In genomic region chr9:126606483-126606870, GRCh38 we compare ENCODE assay signal across 33 cellular contexts. TPM values are rescaled to one million over a fixed set of nuclear protein-coding genes. Genes with fewer than 3 reads are reported as not detected.
"Had no signal": no experiment of that assay in that cellular context is flagged by ENCODE, and none has a peak within 500 bp of the region (broad histone marks: within the 10 kb centered on the region; RNA-seq: fewer than 3 reads in every experiment).

No MANE protein-coding gene starts in this region.

- H3K9me3 Mint-ChIP-seq: activated CD4-positive, alpha-beta T cell treated with anti-CD3 and anti-CD28 coated beads, Interleukin-2, amount 10 ng/mL, durations not matched to agents 24 days and 14 days; activated CD8-positive, alpha-beta T cell treated with anti-CD3 and anti-CD28 coated beads for 36 hours; activated naive CD4-positive, alpha-beta T cell treated with anti-CD3 and anti-CD28 coated beads, Interleukin-2, amount 50 U/mL, for 24 hours; activated naive CD8-positive, alpha-beta T cell treated with anti-CD3 and anti-CD28 coated beads, Interleukin-2, amount 10 ng/mL, durations not matched to agents 7 days and 5 days; activated T-cell treated with anti-CD3 and anti-CD28 coated beads, Interleukin-2, amount 50 U/mL, for 24 hours; activated T-helper 2 cell treated with anti-CD3 and anti-CD28 coated beads, Interferon-gamma antibody, Interleukin-2, Interleukin-4, amounts not matched to agents 10 μg/mL and 5 μg/mL and 100 μg/mL, durations not matched to agents 14 hours and 24 hours and 36 hours had no signal

- H3K27ac ChIP-seq: body of pancreas, KMS-11, WERI-Rb-1 had no signal

- H3K9me3 ChIP-seq: body of pancreas had no signal

- DNase-seq: activated CD4-positive, alpha-beta T cell treated with anti-CD3 and anti-CD28 coated beads, Interleukin-2, amount 10 ng/mL, durations not matched to agents 24 days and 14 days; activated CD4-positive, alpha-beta T cell treated with anti-CD3 and anti-CD28 coated beads, Interleukin-2, amount 50 U/mL, for 4 hours; activated CD4-positive, CD25-positive, alpha-beta regulatory T cell; activated CD8-positive, alpha-beta T cell treated with anti-CD3 and anti-CD28 coated beads for 36 hours; activated gamma-delta T cell; activated naive CD4-positive, alpha-beta T cell treated with Interleukin-2 at 50 U/mL for 16 hours; activated naive CD8-positive, alpha-beta T cell treated with anti-CD3 and anti-CD28 coated beads, Interleukin-2, amount 10 ng/mL, durations not matched to agents 7 days and 5 days; activated T-cell treated with anti-CD3 and anti-CD28 coated beads, Interleukin-2, amount 50 U/mL, for 24 hours; body of pancreas; caudate nucleus; cerebellar nuclear complex; MM.1S; MV-4-11; NCI-H1092; NCI-H1436 treated with DMSO at 0.1 percent for 48 hours; NCI-H1694 treated with DMSO at 0.1 percent for 48 hours; NCI-H2029 treated with DMSO at 0.1 percent for 48 hours; NCI-H2171 treated with DMSO at 0.1 percent for 48 hours; NCI-H2227 treated with DMSO at 0.1 percent for 48 hours; NCI-H446 treated with DMSO at 0.1 percent for 48 hours; NCI-H524 treated with DMSO at 0.1 percent for 48 hours; SHP77; T1000; WERI-Rb-1 had no signal

- H3K36me3 Mint-ChIP-seq: activated naive CD4-positive, alpha-beta T cell treated with anti-CD3 and anti-CD28 coated beads, Interleukin-2, amount 50 U/mL, for 24 hours; activated naive CD8-positive, alpha-beta T cell treated with anti-CD3 and anti-CD28 coated beads, Interleukin-2, amount 10 ng/mL, durations not matched to agents 7 days and 5 days had no signal

- H3K4me2 ChIP-seq: KMS-11 had no signal

- H3K36me3 ChIP-seq: WERI-Rb-1 had no signal

- H3K4me3 Mint-ChIP-seq: activated CD4-positive, alpha-beta T cell treated with anti-CD3 and anti-CD28 coated beads, Interleukin-2, amount 10 ng/mL, durations not matched to agents 24 days and 14 days; activated CD8-positive, alpha-beta T cell treated with anti-CD3 and anti-CD28 coated beads for 36 hours; activated naive CD4-positive, alpha-beta T cell treated with anti-CD3 and anti-CD28 coated beads, Interleukin-2, amount 50 U/mL, for 24 hours; activated naive CD8-positive, alpha-beta T cell treated with anti-CD3 and anti-CD28 coated beads, Interleukin-2, amount 10 ng/mL, durations not matched to agents 7 days and 5 days; activated T-cell treated with anti-CD3 and anti-CD28 coated beads, Interleukin-2, amount 50 U/mL, for 24 hours had no signal

- ATAC-seq: activated CD8-positive, alpha-beta T cell treated with anti-CD3 and anti-CD28 coated beads for 36 hours; body of pancreas; Panc1 had no signal

- H3K27ac Mint-ChIP-seq: activated CD4-positive, alpha-beta T cell treated with anti-CD3 and anti-CD28 coated beads, Interleukin-2, amount 10 ng/mL, durations not matched to agents 24 days and 14 days; activated CD8-positive, alpha-beta T cell treated with anti-CD3 and anti-CD28 coated beads for 36 hours; activated naive CD4-positive, alpha-beta T cell treated with anti-CD3 and anti-CD28 coated beads, Interleukin-2, amount 50 U/mL, for 24 hours; activated naive CD8-positive, alpha-beta T cell treated with anti-CD3 and anti-CD28 coated beads, Interleukin-2, amount 10 ng/mL, durations not matched to agents 7 days and 5 days; activated T-cell treated with anti-CD3 and anti-CD28 coated beads, Interleukin-2, amount 50 U/mL, for 24 hours; activated T-helper 2 cell treated with anti-CD3 and anti-CD28 coated beads, Interferon-gamma antibody, Interleukin-2, Interleukin-4, amounts not matched to agents 10 μg/mL and 5 μg/mL and 100 μg/mL, durations not matched to agents 14 hours and 24 hours and 36 hours had no signal

- H3K9ac ChIP-seq: KMS-11 had no signal

- H3K4me3 ChIP-seq: body of pancreas had no signal

RNA-seq across cellular contexts. Expression of gene LMX1B, which starts 7.3 kb away (rescaled TPM):
- total RNA-seq: activated CD4-positive, alpha-beta T cell treated with anti-CD3 and anti-CD28 coated beads, Interleukin-2, amount 10 ng/mL, durations not matched to agents 24 days and 14 days; activated CD8-positive, alpha-beta T cell treated with anti-CD3 and anti-CD28 coated beads for 36 hours; activated naive CD8-positive, alpha-beta T cell treated with anti-CD3 and anti-CD28 coated beads, Interleukin-2, amount 10 ng/mL, durations not matched to agents 7 days and 5 days; activated T-helper 2 cell treated with anti-CD3 and anti-CD28 coated beads, Interferon-gamma antibody, Interleukin-2, Interleukin-4, amounts not matched to agents 10 μg/mL and 5 μg/mL and 100 μg/mL, durations not matched to agents 14 hours and 24 hours and 36 hours; bronchial epithelial cell; LHCN-M2; RPMI7951; T-helper 1 cell treated with Interleukin-12 subunit alpha and Interleukin-12 subunit beta and Interleukin-4 antibody, amounts not matched to agents 30 ng/mL and 1 ng/mL, for 36 hours; T-helper 2 cell treated with Interferon-gamma antibody and Interleukin-4, amounts not matched to agents 100 ng/mL and 5 ng/mL, for 36 hours had no signal
